In the genomic region with DNA sequence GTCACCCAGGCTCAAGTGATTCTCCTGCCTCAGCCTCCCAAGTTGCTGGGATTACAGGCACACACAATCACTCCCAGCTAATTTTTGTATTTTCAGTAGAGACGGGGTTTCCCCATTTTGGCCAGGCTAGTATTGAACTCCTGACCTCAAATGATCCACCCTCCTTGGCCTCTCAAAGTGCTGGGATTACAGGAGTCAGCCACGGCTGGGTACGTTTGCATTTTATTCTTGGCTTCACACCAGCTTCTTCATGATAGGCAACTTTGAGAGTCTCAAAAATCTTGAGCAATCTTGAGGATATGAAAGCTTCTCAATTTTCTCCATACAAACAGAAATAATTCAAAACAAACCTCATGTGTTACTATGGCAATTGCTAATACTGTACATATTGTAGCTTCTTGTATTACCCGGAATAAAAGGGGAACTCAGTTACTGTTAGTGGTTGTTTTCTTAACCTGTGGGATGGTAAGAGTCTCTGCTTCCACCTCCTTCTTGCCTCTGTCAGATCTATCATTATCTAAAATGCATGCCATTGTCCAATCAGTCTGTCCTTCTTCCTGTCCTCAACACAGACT, we compare ENCODE assay signal across 32 cellular contexts.
"Had no signal": no experiment of that assay in that cellular context is flagged by ENCODE, and none has a peak within 500 bp of the region (broad histone marks: within the 10 kb centered on the region; RNA-seq: fewer than 3 reads in every experiment).

No MANE protein-coding gene starts in this region.

- H2AFZ ChIP-seq: PC-9 had no signal

- H3K4me1 ChIP-seq: SJCRH30 had no signal

- H3K9me3 ChIP-seq: MG63, SJCRH30 had no signal

- DNase-seq: Kasumi-1, KG1, MG63, NCI-H1048, NCI-H1092 treated with DMSO at 0.1 percent for 48 hours, NCI-H1105 treated with DMSO at 0.1 percent for 48 hours, NCI-H1417, NCI-H1436, NCI-H146, NCI-H1694, NCI-H187, NCI-H1930, NCI-H2029 treated with DMSO at 0.1 percent for 48 hours, NCI-H2081 treated with DMSO at 0.1 percent for 48 hours, NCI-H2107, NCI-H2171, NCI-H345, NCI-H446, NCI-H510A treated with DMSO at 0.1 percent for 48 hours, NCI-H524 treated with DMSO at 0.1 percent for 48 hours, NCI-H526 treated with DMSO at 0.1 percent for 48 hours, NCI-H748 treated with DMSO at 0.1 percent for 48 hours, NCI-H82, PC-9, SHP77, SIG-M5, SJCRH30 had no signal

- H3K4me2 ChIP-seq: PC-9 had no signal

- ATAC-seq: Panc1, Right ventricle myocardium inferior, SK-N-SH treated with all-trans-retinoic acid at 6 μM for 48 hours had no signal

- H3K27ac ChIP-seq: PC-9, RWPE1, SJCRH30, SK-N-MC had no signal

- H3K4me3 ChIP-seq: MG63, PC-9, SJCRH30, SK-N-MC had no signal

- H3K36me3 ChIP-seq: MG63, SJCRH30 had no signal

- H3K27me3 ChIP-seq: MG63, SJCRH30 had no signal
